Comparison of ENCODE assay signal across 8 cellular contexts in genomic region chr16:75565640-75566039, GRCh38. TPM values are rescaled to one million over a fixed set of nuclear protein-coding genes. Genes with fewer than 3 reads are reported as not detected.
A peak's percentile ranks its signal among the peaks of the same experiment; 100 is the strongest.
DNase-seq lines count a peak whose midpoint lies in the region; ATAC-seq, FAIRE-seq and TF ChIP-seq lines count a peak whose summit lies in the region.

No MANE protein-coding gene starts in this region.

- peaks cover 5% of the 10 kb centered on the region for H3K27me3 ChIP-seq in adipocyte (replicated peaks; ENCODE audit: control insufficient read depth, insufficient read depth, low read length)
- peaks cover 0 to 13% of the 10 kb centered on the region in 2 donors for H3K27me3 ChIP-seq in left lung
- no peaks in the 10 kb centered on the region for H3K27me3 ChIP-seq in upper lobe of left lung

- TF ChIP-seq EP300 in upper lobe of left lung (IDR thresholded peaks at IDR 0.05), result no peak

- H3K36me3 ChIP-seq in adipocyte (ENCODE audit: control insufficient read depth, insufficient read depth, low read length, severe bottlenecking) (peaks cover 29% of the 10 kb centered on the region), left lung (peaks cover 0 to 28% of the 10 kb centered on the region in 2 donors), upper lobe of left lung (peaks cover 0 to 32% (median 24%) of the 10 kb centered on the region in 4 donors)

- peak overlapping the region; percentile 98 for H3K4me3 ChIP-seq in adipocyte (ENCODE audit: low read length)
- H3K4me3 ChIP-seq in left lung, result peak overlapping the region; percentile 97 to 100
- H3K4me3 ChIP-seq in upper lobe of left lung, result peak overlapping the region; percentile 80 to 99 (median 96)

- ATAC-seq in GM18517 (IDR thresholded peaks at IDR 0.05; ENCODE audit: unreplicated experiment) (peak; percentile 4), HG03045 (IDR thresholded peaks at IDR 0.05; ENCODE audit: unreplicated experiment) (peak; percentile 4), left lung (peak; percentile 25), upper lobe of left lung (ENCODE audit: low FRiP score in 2 of 2) (no peak), HG03097 (IDR thresholded peaks at IDR 0.05; ENCODE audit: low FRiP score, unreplicated experiment) (no peak)

- TF ChIP-seq CTCF in left lung (IDR thresholded peaks at IDR 0.05), result no peak
- no peak for TF ChIP-seq CTCF in upper lobe of left lung (IDR thresholded peaks at IDR 0.05)
- no peak for TF ChIP-seq CTCF in D721Med (IDR thresholded peaks at IDR 0.05; ENCODE audit: insufficient read depth, missing control alignments)

- peak overlapping the region; percentile 94 for H3K9ac ChIP-seq in adipocyte (ENCODE audit: low read length)

- peak overlapping the region; percentile 43 to 82 for H3K27ac ChIP-seq in left lung
- H3K27ac ChIP-seq in upper lobe of left lung, result peak overlapping the region; percentile 82 to 89 (median 88)

- H3K4me1 ChIP-seq in adipocyte (ENCODE audit: control insufficient read depth, insufficient read depth, low read length), result peaks cover 14% of the 10 kb centered on the region
- peaks cover 14 to 50% of the 10 kb centered on the region in 2 donors for H3K4me1 ChIP-seq in left lung
- peaks cover 28 to 46% (median 36%) of the 10 kb centered on the region in 4 donors for H3K4me1 ChIP-seq in upper lobe of left lung

- 16 to 22% methylated on average over 15 of the region's 15 CpGs for WGBS in upper lobe of left lung, 2 donors

- intact Hi-C loops in left lung (cut with DNase I), result no loop called here

- DNase-seq in adipocyte (ENCODE audit: low read depth) (no peak), left lung (no peak), upper lobe of left lung (no peak), DMS114 treated with DMSO at 0.1 percent for 48 hours (lab: John Stamatoyannopoulos, UW; ENCODE audit: unreplicated experiment) (no peak), D721Med (ENCODE audit: insufficient read length, low spot score) (no peak)

- no peak for TF ChIP-seq POLR2A in upper lobe of left lung (IDR thresholded peaks at IDR 0.05)

- H3K9me3 ChIP-seq in adipocyte (ENCODE audit: control insufficient read depth, low read length) (no peaks in the 10 kb centered on the region), left lung (no peaks in the 10 kb centered on the region), upper lobe of left lung (no peaks in the 10 kb centered on the region)

- FAIRE-seq in D721Med (lab: Jason Lieb, UNC), result no peak

RNA-seq across cellular contexts. Expression of gene GABARAPL2, which starts 0.5 kb away (rescaled TPM):
- total RNA-seq in left lung (100 to 1,000 TPM in 1 of 2 donors, 10 to 100 TPM in 1; 94.1 to 107 TPM), upper lobe of left lung (100 to 1,000 TPM in 2 of 6 donors, 10 to 100 TPM in 4; 14.7 to 103 (median 81.1) TPM)

RNA-seq across cellular contexts. Expression of gene TMEM231, which starts 9.6 kb away (rescaled TPM):
- total RNA-seq in left lung (10 to 100 TPM in 1 of 2 donors, 1 to 10 TPM in 1; 8.2 to 16.0 TPM), upper lobe of left lung (10 to 100 TPM in 4 of 6 donors, 1 to 10 TPM in 2; 6.3 to 31.2 (median 11.8) TPM)

RNA-seq across cellular contexts. Expression of gene CHST5, which starts 29.7 kb away (rescaled TPM):
- total RNA-seq in left lung (1 to 10 TPM in 1 of 2 donors, under 1 TPM in 1; 0.09 to 1.4 TPM), upper lobe of left lung (1 to 10 TPM in 1 of 6 donors, under 1 TPM in 2, not detected in 3; 0.11 to 1.7 (median 0.51) TPM)

RNA-seq across cellular contexts. Expression of gene ADAT1, which starts 57.4 kb away (rescaled TPM):
- total RNA-seq in left lung, result 10 to 100 TPM; 45.4 to 53.0 TPM
- total RNA-seq in upper lobe of left lung, result 10 to 100 TPM; 30.6 to 77.5 (median 46.7) TPM

Comparison
In these comparisons a context has a peak if more than half of its experiments do, and no peak if none do; other contexts are left out.
1. ATAC-seq: peak in GM18517 (single experiment), HG03045 (single experiment) and left lung (single experiment); none in upper lobe of left lung (0 of 2) and HG03097 (single experiment).
2. Peak in every context shown above with its lines, with median percentiles within 50 percentile points of each other: H3K4me3 ChIP-seq.